Comparison of ENCODE assay signal across 13 cellular contexts in the genomic region with DNA sequence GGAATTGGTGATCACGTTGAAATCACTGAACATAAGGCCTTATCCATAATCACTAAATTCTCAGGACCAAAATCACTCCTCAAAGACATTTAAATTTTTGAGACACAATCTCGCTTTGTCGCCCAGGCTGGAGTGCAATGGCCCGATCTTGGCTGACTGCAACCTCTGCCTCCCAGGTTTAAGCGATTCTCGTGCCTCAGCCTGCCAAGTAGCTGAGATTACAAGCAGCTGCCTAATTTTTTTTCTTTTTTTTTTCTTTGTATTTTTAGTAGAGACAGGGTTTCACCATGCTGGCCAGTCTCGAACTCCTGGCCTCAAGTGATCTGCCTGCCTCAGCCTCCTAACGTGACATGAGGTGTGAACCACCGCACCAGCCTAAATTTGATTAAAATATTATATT.
A peak's percentile ranks its signal among the peaks of the same experiment; 100 is the strongest.
DNase-seq lines count a peak whose midpoint lies in the region; ATAC-seq and TF ChIP-seq lines count a peak whose summit lies in the region.
"Had no signal": no experiment of that assay in that cellular context is flagged by ENCODE, and none has a peak within 500 bp of the region (broad histone marks: within the 10 kb centered on the region; RNA-seq: fewer than 3 reads in every experiment).

No MANE protein-coding gene starts in this region.

- H3K9me3 ChIP-seq in ascending aorta, result no peaks in the 10 kb centered on the region
- H3K9me3 ChIP-seq: BLaER1 treated with 17β-estradiol and CSF1 and Interleukin-3, amounts not matched to agents 10 nM and 100 nM had no signal

- TF ChIP-seq CTCF in ascending aorta (IDR thresholded peaks at IDR 0.05), result no peak

- no peaks in the 10 kb centered on the region for H3K27me3 ChIP-seq in ascending aorta
- H3K27me3 ChIP-seq: BLaER1 treated with 17β-estradiol and CSF1 and Interleukin-3, amounts not matched to agents 10 nM and 100 nM had no signal

- no peak overlapping the region for H3K4me3 ChIP-seq in ascending aorta
- H3K4me3 ChIP-seq: BLaER1 treated with 17β-estradiol and CSF1 and Interleukin-3, amounts not matched to agents 10 nM and 100 nM; GM12878 had no signal

- no peak for DNase-seq in Right ventricle myocardium superior
- no peak for DNase-seq in left ventricle myocardium superior
- DNase-seq in ascending aorta (ENCODE audit: low spot score in 2 of 2), result no peak
- peak; percentile 44 for DNase-seq in posterior vena cava (ENCODE audit: low spot score)
- DNase-seq in dedifferentiated amniotic fluid mesenchymal stem cell (ENCODE audit: extremely low spot score), result no peak
- DNase-seq in NCI-H2227 treated with DMSO at 0.1 percent for 48 hours (lab: John Stamatoyannopoulos, UW), result no peak
- DNase-seq: Calu3; CD8-positive, alpha-beta T cell; DND-41; EL; H9 had no signal

- ATAC-seq in Right ventricle myocardium superior (ENCODE audit: poor library complexity) (peak; percentile 27), left ventricle myocardium superior (no peak)
- ATAC-seq: CD8-positive, alpha-beta T cell; GM12878 had no signal

- H3K27ac ChIP-seq in ascending aorta, result peak overlapping the region; percentile 47 to 53
- H3K27ac ChIP-seq: BLaER1 treated with 17β-estradiol and CSF1 and Interleukin-3, amounts not matched to agents 10 nM and 100 nM had no signal

- H3K36me3 ChIP-seq in ascending aorta, result peaks cover 7 to 11% of the 10 kb centered on the region in 2 donors
- H3K36me3 ChIP-seq: BLaER1 treated with 17β-estradiol and CSF1 and Interleukin-3, amounts not matched to agents 10 nM and 100 nM had no signal

- intact Hi-C loops in Right ventricle myocardium superior (cut with DNase I) (no loop called here), left ventricle myocardium superior (cut with micrococcal nuclease) (no loop called here), ascending aorta (cut with DNase I) (no loop called here), posterior vena cava (cut with DNase I) (no loop called here)

- no peaks in the 10 kb centered on the region for H3K4me1 ChIP-seq in ascending aorta
